ENCODE assay signal across 8 cellular contexts in the genomic region with DNA sequence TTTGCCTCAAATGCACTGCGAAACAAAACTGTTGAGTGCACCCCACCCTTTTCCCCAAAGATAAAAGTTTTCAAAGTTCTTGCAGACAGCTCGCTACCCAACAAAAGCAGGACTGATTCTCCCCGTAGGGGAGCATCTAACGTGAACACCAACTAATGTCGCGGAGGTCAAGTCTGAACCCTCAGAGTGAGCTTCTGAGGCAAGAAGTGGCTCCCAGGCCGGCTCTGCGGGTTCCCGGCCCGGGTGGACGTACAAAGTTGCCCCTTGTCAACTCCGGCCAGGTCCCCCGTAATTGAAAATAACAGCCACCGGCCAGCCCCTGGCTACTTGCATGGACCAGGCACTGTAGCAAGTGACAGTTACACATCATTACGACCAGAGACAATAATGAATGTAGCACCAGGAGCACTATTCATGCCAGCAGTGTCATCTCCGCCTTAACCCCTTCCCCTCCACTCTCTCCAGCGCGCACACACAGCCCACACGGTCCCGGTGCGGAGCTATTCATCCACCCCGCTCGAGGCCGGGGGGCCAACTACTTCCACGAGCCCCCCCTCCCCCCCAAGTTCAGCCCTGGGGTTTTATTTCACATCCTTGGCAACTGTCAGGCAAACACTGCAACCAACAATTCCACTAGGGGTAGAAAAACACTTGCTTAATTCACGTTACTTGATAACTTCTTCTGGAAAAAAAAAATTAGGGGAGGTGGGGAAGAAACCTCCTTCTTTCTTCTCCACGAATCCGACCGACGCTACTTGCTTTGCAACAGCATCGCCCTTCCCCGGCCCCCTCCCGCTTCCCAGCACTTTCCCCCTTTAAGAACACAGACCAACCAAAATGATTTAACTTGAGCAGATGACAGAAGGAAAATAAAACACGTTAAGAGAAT. TPM values are rescaled to one million over a fixed set of nuclear protein-coding genes. Genes with fewer than 3 reads are reported as not detected.
DNase-seq lines count a peak whose midpoint lies in the region; ATAC-seq, FAIRE-seq and TF ChIP-seq lines count a peak whose summit lies in the region.

No MANE protein-coding gene starts in this region.

- H3K36me3 ChIP-seq in SJCRH30 (no peaks in the 10 kb centered on the region), psoas muscle (ENCODE audit: insufficient read depth in 1 of 2, low read depth in 1 of 2) (no peaks in the 10 kb centered on the region)

- H3K4me3 ChIP-seq in SJCRH30 (peak overlapping the region; percentile 99), psoas muscle (peak overlapping the region; percentile 89)

- H3K27me3 ChIP-seq in SJCRH30 = no peaks in the 10 kb centered on the region
- H3K27me3 ChIP-seq in psoas muscle (ENCODE audit: insufficient read depth in 3 of 3, low read length in 2 of 3) = no peaks in the 10 kb centered on the region

- DNase-seq in GM12892 (ENCODE audit: insufficient read length) (no peak), SJCRH30 (peak; percentile 32 to 45), left cardiac atrium (peak; percentile 31), psoas muscle (peak; percentile 30 to 60), iPS-NIHi11 (ENCODE audit: low spot score) (no peak), GDM1 (lab: John Stamatoyannopoulos, UW) (no peak)

- H3K4me1 ChIP-seq in SJCRH30 = peaks cover 13% of the 10 kb centered on the region
- peaks cover 32% of the 10 kb centered on the region for H3K4me1 ChIP-seq in psoas muscle

- H3K9me3 ChIP-seq in SJCRH30 (replicated peaks) (no peaks in the 10 kb centered on the region), psoas muscle (no peaks in the 10 kb centered on the region)

- H3K27ac Mint-ChIP-seq in activated naive CD8-positive, alpha-beta T cell = peak overlapping the region; percentile 98

- H3K27ac ChIP-seq in SJCRH30 (peak overlapping the region; percentile 97), psoas muscle (peak overlapping the region; percentile 90)

- ATAC-seq in left cardiac atrium (peak in 1 of 2 donors; percentile 3), psoas muscle (peak; percentile 20 to 61 (median 52)), GM19455 (IDR thresholded peaks at IDR 0.05; ENCODE audit: unreplicated experiment) (no peak)

- H3K4me3 Mint-ChIP-seq in activated naive CD8-positive, alpha-beta T cell = peak overlapping the region; percentile 92

- no peaks in the 10 kb centered on the region for H3K27me3 Mint-ChIP-seq in activated naive CD8-positive, alpha-beta T cell

- H3K4me1 Mint-ChIP-seq in activated naive CD8-positive, alpha-beta T cell (ENCODE audit: low read depth) = peaks cover 42% of the 10 kb centered on the region

- FAIRE-seq in GM12892 (lab: Jason Lieb, UNC) = peak; percentile 78

- intact Hi-C loops in left cardiac atrium (cut with DNase I) = loop anchor here (5.0 to 10.0 kb wide), 2 partner anchors 68 to 296 kb away; no protein-coding TSS in a partner anchor
- intact Hi-C loops in psoas muscle (cut with DNase I) = loop anchor here (10.0 kb wide), 2 partner anchors 298 to 378 kb away; no protein-coding TSS in a partner anchor

- TF ChIP-seq POLR2A in GM12892 (IDR thresholded peaks at IDR 0.05; ENCODE audit: low read depth, low read length) = no peak; the same call in 1 of the 2 replicates

- H3K36me3 Mint-ChIP-seq in activated naive CD8-positive, alpha-beta T cell = no peaks in the 10 kb centered on the region

- no peaks in the 10 kb centered on the region for H3K9me3 Mint-ChIP-seq in activated naive CD8-positive, alpha-beta T cell (ENCODE audit: low read depth)

- peak; percentile 4 for TF ChIP-seq CTCF in psoas muscle (IDR thresholded peaks at IDR 0.05)

- WGBS in psoas muscle, 3 donors = 0 to 1% (median 0%) methylated on average over 34 of the region's 34 CpGs

RNA-seq across cellular contexts. Expression of a gene that starts 1.2 kb away (rescaled TPM):
- 5.7 TPM for polyA plus RNA-seq in GM12892 (2012; ENCODE audit: missing spikeins)
- total RNA-seq in SJCRH30 (2014; rRNA removed; shearing (Covaris generic)) = 11.3 and 12.3 TPM in 2 replicates
- total RNA-seq in left cardiac atrium = 10 to 100 TPM; 13.9 to 14.0 TPM
- 10 to 100 TPM in 1 of 4 donors, 1 to 10 TPM in 3; 8.0 to 12.4 (median 8.6) TPM for total RNA-seq in psoas muscle
- polyA plus RNA-seq in psoas muscle = 1 to 10 TPM in 2 of 3 donors, under 1 TPM in 1; 0.55 to 2.1 (median 1.7) TPM

Comparison
In these comparisons a context has a peak if more than half of its experiments do, and no peak if none do; other contexts are left out.
1. DNase-seq: peak in SJCRH30 (2 of 2), left cardiac atrium (single experiment) and psoas muscle (2 of 2); none in GM12892 (single experiment), iPS-NIHi11 (single experiment) and GDM1 (single experiment).